Comparison of ENCODE assay signal across 8 cellular contexts in the genomic region with DNA sequence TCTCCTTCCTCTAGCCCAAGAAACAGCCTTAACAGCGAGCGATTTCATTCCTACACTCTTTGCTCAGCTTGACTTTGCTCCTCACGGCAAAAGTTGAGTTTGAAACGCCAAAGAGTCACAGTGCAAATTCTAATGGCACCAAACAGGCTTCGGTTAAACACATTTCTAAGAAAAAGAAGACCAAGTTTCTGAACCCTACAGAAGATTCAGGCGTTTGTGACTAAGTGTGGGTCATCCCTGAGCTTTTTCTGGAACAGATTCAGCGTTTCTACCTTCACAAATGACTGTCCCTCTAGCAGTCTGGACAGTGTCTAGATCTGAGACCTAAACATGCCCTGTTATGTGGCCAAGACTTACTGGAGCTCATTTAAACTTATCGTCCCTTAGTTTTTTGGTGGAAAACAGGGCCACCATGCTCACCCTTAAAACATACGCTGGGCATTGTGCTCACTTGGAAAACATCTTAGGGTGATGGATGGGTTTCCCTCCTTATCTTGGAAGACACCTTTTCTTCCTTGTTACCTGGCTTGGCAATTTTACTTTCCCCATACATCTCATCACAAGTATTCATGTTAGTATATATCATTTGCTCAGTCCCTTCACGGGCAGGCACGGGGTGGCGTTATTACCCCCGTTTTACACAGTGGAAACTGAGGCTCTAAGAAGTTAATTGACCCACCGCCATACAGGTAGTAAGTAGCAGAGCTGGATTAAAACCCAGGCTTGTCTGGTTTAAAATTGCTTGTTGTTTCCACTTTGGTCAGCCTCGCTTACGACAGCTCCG. TPM values are rescaled to one million over a fixed set of nuclear protein-coding genes. Genes with fewer than 3 reads are reported as not detected.
DNase-seq lines count a peak whose midpoint lies in the region; ATAC-seq and TF ChIP-seq lines count a peak whose summit lies in the region.

No MANE protein-coding gene starts in this region.

- intact Hi-C loops in upper lobe of right lung (cut with DNase I): no loop called here

- H3K27me3 ChIP-seq in upper lobe of right lung: no peaks in the 10 kb centered on the region

- TF ChIP-seq CTCF in cardiac fibroblast (IDR thresholded peaks at IDR 0.05; ENCODE audit: low read depth, low read length) (no peak), upper lobe of right lung (IDR thresholded peaks at IDR 0.05) (no peak), GM13977 (IDR thresholded peaks at IDR 0.05; ENCODE audit: extremely low read depth, insufficient read depth, missing control alignments) (no peak)

- H3K9me3 ChIP-seq in upper lobe of right lung: no peaks in the 10 kb centered on the region

- H3K36me3 ChIP-seq in upper lobe of right lung: no peaks in the 10 kb centered on the region

- ATAC-seq in upper lobe of right lung (no peak), HG02642 (IDR thresholded peaks at IDR 0.05; ENCODE audit: poor library complexity, unreplicated experiment) (no peak)

- peak overlapping the region; percentile 86 for H3K27ac ChIP-seq in upper lobe of right lung

- in situ Hi-C loops in ACHN (cut with HindIII; ENCODE audit: low pct_ligation_motif_present, low pct_unique_long_range_greater_than_20kb, low sequenced_read_pairs): no loop called here
- in situ Hi-C loops in GM13977 (cut with MboI; ENCODE audit: low pct_unique_long_range_greater_than_20kb, low sequenced_read_pairs, unreplicated experiment): no loop called here

- peak overlapping the region; percentile 72 for H3K4me3 ChIP-seq in Jurkat, Clone E6-1 (ENCODE audit: low read length)
- H3K4me3 ChIP-seq in cardiac fibroblast (replicated peaks in 1 of 2; ENCODE audit: low read depth in 2 of 2, low read length in 2 of 2): peak overlapping the region; percentile 74 to 81
- peak overlapping the region; percentile 94 for H3K4me3 ChIP-seq in upper lobe of right lung

- peaks cover 32% of the 10 kb centered on the region for H3K4me1 ChIP-seq in upper lobe of right lung

- peak; percentile 35 for DNase-seq in ACHN
- DNase-seq in Jurkat, Clone E6-1 (ENCODE audit: low read depth, low spot score): no peak
- DNase-seq in cardiac fibroblast (ENCODE audit: low read depth in 2 of 2): peak in 1 of 2 donors; percentile 47
- peak; percentile 58 for DNase-seq in medulla oblongata (ENCODE audit: extremely low spot score)
- no peak for DNase-seq in upper lobe of right lung
- no peak for DNase-seq in GM13977 (ENCODE audit: low spot score)
- DNase-seq in activated effector memory CD4-positive, alpha-beta T cell treated with Interleukin-2 at 50 U/mL for 16 hours: no peak

RNA-seq across cellular contexts. Expression of gene C1orf198, which starts 1.0 kb away (rescaled TPM):
- polyA plus RNA-seq in Jurkat, Clone E6-1 (2012; ENCODE audit: insufficient read depth, insufficient read length): 11.3 TPM
- 159 TPM for total RNA-seq in upper lobe of right lung

Comparison
In these comparisons a context has a peak if more than half of its experiments do, and no peak if none do; other contexts are left out.
1. DNase-seq: peak in ACHN (single experiment) and medulla oblongata (single experiment); none in Jurkat, Clone E6-1 (single experiment), upper lobe of right lung (single experiment), GM13977 (single experiment) and activated effector memory CD4-positive, alpha-beta T cell treated with Interleukin-2 at 50 U/mL for 16 hours (single experiment).
2. Peak in every context shown above with its lines, with median percentiles within 50 percentile points of each other: H3K4me3 ChIP-seq.